In the genomic region with DNA sequence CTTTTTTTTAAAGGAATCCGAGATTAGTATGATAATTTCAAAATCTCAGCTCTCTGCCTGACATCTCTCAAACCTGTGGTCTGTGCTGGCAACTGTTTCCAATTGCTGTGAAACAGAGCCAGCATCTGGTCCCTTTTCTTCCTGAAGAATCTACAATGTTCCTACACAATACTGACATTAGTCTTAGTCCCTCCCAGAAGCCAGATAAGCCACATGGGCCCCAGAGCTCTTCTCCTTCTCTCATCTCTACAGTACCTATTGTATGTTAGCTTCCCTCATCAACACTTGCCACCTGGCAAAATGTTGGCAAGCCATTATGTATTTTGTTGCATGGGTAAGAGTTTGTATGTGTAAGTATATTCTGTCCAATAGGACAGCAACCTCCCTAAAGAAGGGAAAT, we compare ENCODE assay signal across 22 cellular contexts.
DNase-seq lines count a peak whose midpoint lies in the region; TF ChIP-seq lines count a peak whose summit lies in the region.
"Had no signal": no experiment of that assay in that cellular context is flagged by ENCODE, and none has a peak within 500 bp of the region (broad histone marks: within the 10 kb centered on the region; RNA-seq: fewer than 3 reads in every experiment).

No MANE protein-coding gene starts in this region.

- no peak overlapping the region for H3K27ac ChIP-seq in H9 (ENCODE audit: insufficient read length, low read depth, low read length)
- H3K27ac ChIP-seq in substantia nigra (ENCODE audit: low read depth, low read length, poor library complexity, severe bottlenecking), result no peak overlapping the region
- H3K27ac ChIP-seq: 22Rv1; BLaER1 treated with 17β-estradiol and CSF1 and Interleukin-3, amounts not matched to agents 10 nM and 100 nM had no signal

- H2AK5ac ChIP-seq in H9 (ENCODE audit: insufficient read length, low read length), result no peak overlapping the region

- H3K27me3 Mint-ChIP-seq in H9 (ENCODE audit: low read depth), result no peaks in the 10 kb centered on the region

- H2BK15ac ChIP-seq in H9 (ENCODE audit: low read depth, low read length), result no peak overlapping the region

- H3K27me3 ChIP-seq in H9 (ENCODE audit: insufficient read depth, low read length), result no peaks in the 10 kb centered on the region
- H3K27me3 ChIP-seq: BLaER1 treated with 17β-estradiol and CSF1 and Interleukin-3, amounts not matched to agents 10 nM and 100 nM had no signal

- no peaks in the 10 kb centered on the region for H3K23me2 ChIP-seq in H9 (ENCODE audit: insufficient read length, low read depth, low read length, poor library complexity, severe bottlenecking)

- H2AFZ ChIP-seq in H9 (ENCODE audit: low read length), result no peak overlapping the region

- no peaks in the 10 kb centered on the region for H3K79me2 ChIP-seq in H9 (ENCODE audit: insufficient read depth, low read length)

- DNase-seq in NCI-H1092 treated with DMSO at 0.1 percent for 48 hours (lab: John Stamatoyannopoulos, UW) (peak; percentile 1), NCI-H1092 (lab: John Stamatoyannopoulos, UW) (no peak), H9 (no peak), cerebellar cortex (ENCODE audit: low spot score) (peak; percentile 33), myocyte (ENCODE audit: low read depth) (peak; percentile 12), substantia nigra (lab: John Stamatoyannopoulos, UW) (no peak), GM20000 (ENCODE audit: low spot score) (no peak), EL (no peak)
- DNase-seq: ACHN; CD8-positive, alpha-beta T cell; GDM1; Karpas-422; MV-4-11; NCI-H1417; NCI-H1694 treated with DMSO at 0.1 percent for 48 hours; NCI-H2081 treated with DMSO at 0.1 percent for 48 hours; NCI-H510A treated with DMSO at 0.1 percent for 48 hours; NCI-H748 treated with DMSO at 0.1 percent for 48 hours; OCI-M1; SW 1271 had no signal

- H3K14ac ChIP-seq in H9 (ENCODE audit: insufficient read depth, low read length), result no peak overlapping the region

- no peak overlapping the region for H2BK20ac ChIP-seq in H9 (ENCODE audit: low read depth, low read length, poor library complexity, severe bottlenecking)

- no peak overlapping the region for H2BK120ac ChIP-seq in H9 (ENCODE audit: low read depth, low read length, poor library complexity, severe bottlenecking)

- TF ChIP-seq CTCF in H9 (conservative IDR thresholded peaks at IDR 0.05), result no peak
- no peak for TF ChIP-seq CTCF in GM20000 (IDR thresholded peaks at IDR 0.05; ENCODE audit: extremely low read depth, missing control alignments)

- no peak overlapping the region for H4K8ac ChIP-seq in H9 (replicated peaks; ENCODE audit: insufficient read length, low read depth, low read length)

- no peak overlapping the region for H3T11ph ChIP-seq in H9 (ENCODE audit: low read length)

- no peak overlapping the region for H3K18ac ChIP-seq in H9 (ENCODE audit: insufficient read length, low read depth, low read length)

- no peak overlapping the region for H2BK12ac ChIP-seq in H9 (ENCODE audit: insufficient read length, low read depth, low read length)

- no peak overlapping the region for H3K9ac ChIP-seq in H9 (ENCODE audit: extremely low read depth, insufficient read length, low read length)
- H3K9ac ChIP-seq: BLaER1 treated with 17β-estradiol and CSF1 and Interleukin-3, amounts not matched to agents 10 nM and 100 nM had no signal

- no peak overlapping the region for H3K56ac ChIP-seq in H9 (ENCODE audit: insufficient read length, low read depth, low read length)

- no peak overlapping the region for H4K5ac ChIP-seq in H9 (ENCODE audit: insufficient read length, low read depth, low read length)

- H4K91ac ChIP-seq in H9 (ENCODE audit: insufficient read length, low read depth, low read length), result no peak overlapping the region

- H3K23ac ChIP-seq in H9 (ENCODE audit: insufficient read length, low read depth, low read length), result no peak overlapping the region

- H3K9me3 Mint-ChIP-seq in H9, result no peaks in the 10 kb centered on the region; a peak in 1 of 5 replicates
- H3K9me3 Mint-ChIP-seq: CD8-positive, alpha-beta T cell had no signal

- H3K4me1 Mint-ChIP-seq in H9, result peaks cover 7 to 20% of the 10 kb centered on the region in 2 experiments

- H3K27ac Mint-ChIP-seq in H9, result peak overlapping the region in 2 of 3 experiments; percentile 19 to 92; a peak in 2 of 7 replicates
- H3K27ac Mint-ChIP-seq: CD8-positive, alpha-beta T cell had no signal

- no peaks in the 10 kb centered on the region for H3K79me1 ChIP-seq in H9 (ENCODE audit: insufficient read depth, low read depth, low read length, poor library complexity, severe bottlenecking)

- H3K4me2 ChIP-seq in H9 (ENCODE audit: insufficient read depth, insufficient read length, low read length), result no peak overlapping the region
- H3K4me2 ChIP-seq: BLaER1 treated with 17β-estradiol and CSF1 and Interleukin-3, amounts not matched to agents 10 nM and 100 nM had no signal

- no CpG with 5 or more reads among the region's 1 CpG for WGBS in H9 (ENCODE audit: extremely low coverage, insufficient read length, low lambda C conversion rate)

- no peaks in the 10 kb centered on the region for H4K20me1 ChIP-seq in H9 (ENCODE audit: control insufficient read depth, insufficient read depth, insufficient read length)
- H4K20me1 ChIP-seq: BLaER1 treated with 17β-estradiol and CSF1 and Interleukin-3, amounts not matched to agents 10 nM and 100 nM had no signal

- H3K36me3 Mint-ChIP-seq in H9 (ENCODE audit: insufficient read depth in 1 of 3, low read depth in 3 of 3), result peaks cover 4 to 22% (median 13%) of the 10 kb centered on the region in 3 experiments

- no peaks in the 10 kb centered on the region for H3K9me3 ChIP-seq in H9 (ENCODE audit: control insufficient read depth, low read depth, low read length)
- H3K9me3 ChIP-seq: BLaER1 treated with 17β-estradiol and CSF1 and Interleukin-3, amounts not matched to agents 10 nM and 100 nM had no signal

- H3K4me1 ChIP-seq in H9 (ENCODE audit: insufficient read depth, low read length), result peaks cover 2% of the 10 kb centered on the region; the same call in 1 of the 2 replicates
- H3K4me1 ChIP-seq: BLaER1 treated with 17β-estradiol and CSF1 and Interleukin-3, amounts not matched to agents 10 nM and 100 nM had no signal

- H3K4ac ChIP-seq in H9 (ENCODE audit: low read depth, low read length), result no peak overlapping the region

- no peak overlapping the region for H2BK5ac ChIP-seq in H9 (ENCODE audit: insufficient read length, low read length)

- H3K4me3 Mint-ChIP-seq in H9, result no peak overlapping the region
- H3K4me3 Mint-ChIP-seq: CD8-positive, alpha-beta T cell had no signal

Comparison
In these comparisons a context has a peak if more than half of its experiments do, and no peak if none do; other contexts are left out.
1. DNase-seq: peak in NCI-H1092 treated with DMSO at 0.1 percent for 48 hours (single experiment), cerebellar cortex (single experiment) and myocyte (single experiment); none in NCI-H1092 (single experiment), H9 (single experiment), substantia nigra (0 of 49), GM20000 (single experiment) and EL (single experiment).